In genomic region chr5:74063346-74063745, GRCh38 we compare ENCODE assay signal across 8 cellular contexts.
"Had no signal": no experiment of that assay in that cellular context is flagged by ENCODE, and none has a peak within 500 bp of the region (broad histone marks: within the 10 kb centered on the region; RNA-seq: fewer than 3 reads in every experiment).

No MANE protein-coding gene starts in this region.

- DNase-seq: activated CD4-positive, alpha-beta T cell treated with anti-CD3 and anti-CD28 coated beads, Interleukin-2, amount 50 U/mL, for 1 hour; hippocampal formation; naive thymus-derived CD8-positive, alpha-beta T cell; psoas muscle; stimulated activated CD4-positive, alpha-beta T cell treated with anti-CD3 and anti-CD28 coated beads, Interleukin-4, amount 100 ng/mL, for 1 hour; stimulated activated CD8-positive, alpha-beta memory T cell treated with anti-CD3 and anti-CD28 coated beads, Interleukin-4, amount 100 ng/mL, for 48 hours; T-helper 2 cell; upper lobe of left lung had no signal

- H3K36me3 ChIP-seq: upper lobe of left lung had no signal

- H3K27ac ChIP-seq: psoas muscle, upper lobe of left lung had no signal

- H3K4me1 ChIP-seq: psoas muscle, upper lobe of left lung had no signal

- H3K4me3 ChIP-seq: psoas muscle, upper lobe of left lung had no signal

- H3K27me3 ChIP-seq: upper lobe of left lung had no signal

- H3K9me3 ChIP-seq: psoas muscle, upper lobe of left lung had no signal
